Comparison of ENCODE assay signal across 25 cellular contexts in genomic region chr3:27679691-27680090, GRCh38. TPM values are rescaled to one million over a fixed set of nuclear protein-coding genes. Genes with fewer than 3 reads are reported as not detected.
DNase-seq lines count a peak whose midpoint lies in the region; ATAC-seq and TF ChIP-seq lines count a peak whose summit lies in the region.
"Had no signal": no experiment of that assay in that cellular context is flagged by ENCODE, and none has a peak within 500 bp of the region (broad histone marks: within the 10 kb centered on the region; RNA-seq: fewer than 3 reads in every experiment).

No MANE protein-coding gene starts in this region.

- DNase-seq in GM23248 (peak; percentile 50), fibroblast of the aortic adventitia (ENCODE audit: low read depth) (peak; percentile 49), T-helper 9 cell (no peak), cerebellar cortex (ENCODE audit: low spot score) (no peak)
- no peak for DNase-seq in activated T-helper 2 cell treated with anti-CD3 and anti-CD28 coated beads, Interferon-gamma antibody, Interleukin-2, Interleukin-4, amounts not matched to agents 10 μg/mL and 5 μg/mL and 100 μg/mL, durations not matched to agents 14 hours and 24 hours and 36 hours (ENCODE audit: low spot score)
- DNase-seq: activated CD4-positive, alpha-beta T cell treated with anti-CD3 and anti-CD28 coated beads for 48 hours; activated naive CD8-positive, alpha-beta T cell treated with anti-CD3 and anti-CD28 coated beads, Interleukin-2, amount 50 U/mL, for 24 hours; activated T-cell treated with anti-CD3 and anti-CD28 coated beads, Interleukin-2, amount 50 U/mL, for 24 hours; Calu3; cerebellar nuclear complex; DND-41; left colon; mesendoderm; NCI-H446; stimulated activated CD4-positive, alpha-beta T cell treated with anti-CD3 and anti-CD28 coated beads, Interleukin-15, amount 100 ng/mL, for 24 hours; stimulated activated naive CD8-positive, alpha-beta T cell treated with anti-CD3 and anti-CD28 coated beads, Interleukin-15, Interleukin-2, amounts not matched to agents 100 U/mL and 50 U/mL, for 24 hours; thyroid gland had no signal

- H3K27ac ChIP-seq in GM23248, result peak overlapping the region; percentile 10; the same call in 1 of the 2 replicates
- H3K27ac ChIP-seq: HL-60, neural progenitor cell, SK-N-MC had no signal

- no peak overlapping the region for H3K4me2 ChIP-seq in GM23248 (ENCODE audit: unreplicated experiment)
- H3K4me2 ChIP-seq: neural progenitor cell had no signal

- peak overlapping the region; percentile 89 for H3K27ac Mint-ChIP-seq in activated T-helper 17 cell treated with anti-CD3 and anti-CD28 coated beads, Interleukin-2, amount 50 U/mL, for 72 hours
- H3K27ac Mint-ChIP-seq in stimulated activated memory B cell treated with anti-CD40 and anti-IgM and Interleukin-4, amounts not matched to agents 10 μg/mL and 1 μg/mL and 100 μg/mL, for 72 hours, result peak overlapping the region; percentile 67
- H3K27ac Mint-ChIP-seq in activated T-helper 2 cell treated with anti-CD3 and anti-CD28 coated beads, Interferon-gamma antibody, Interleukin-2, Interleukin-4, amounts not matched to agents 10 μg/mL and 5 μg/mL and 100 μg/mL, durations not matched to agents 14 hours and 24 hours and 36 hours, result no peak overlapping the region
- H3K27ac Mint-ChIP-seq: activated naive CD8-positive, alpha-beta T cell treated with anti-CD3 and anti-CD28 coated beads, Interleukin-2, amount 50 U/mL, for 24 hours; activated T-cell treated with anti-CD3 and anti-CD28 coated beads, Interleukin-2, amount 50 U/mL, for 24 hours; neural progenitor cell had no signal

- no peak for ATAC-seq in activated T-helper 17 cell treated with anti-CD3 and anti-CD28 coated beads, Interleukin-2, amount 50 U/mL, for 72 hours (replicated peaks)
- no peak for ATAC-seq in stimulated activated memory B cell treated with anti-CD40 and anti-IgM and Interleukin-4, amounts not matched to agents 10 μg/mL and 1 μg/mL and 100 μg/mL, for 72 hours
- ATAC-seq: activated naive CD8-positive, alpha-beta T cell treated with anti-CD3 and anti-CD28 coated beads, Interleukin-2, amount 50 U/mL, for 24 hours; left colon; stimulated activated naive CD8-positive, alpha-beta T cell treated with anti-CD3 and anti-CD28 coated beads, Interleukin-15, Interleukin-2, amounts not matched to agents 100 U/mL and 50 U/mL, for 24 hours had no signal

- H3F3A ChIP-seq in GM23248 (ENCODE audit: insufficient read depth), result peaks cover 40% of the 10 kb centered on the region

- WGBS in GM23248 (ENCODE audit: low coverage in 1 of 2, low lambda C conversion rate in 2 of 2, missing lambda C conversion rate in 2 of 2), 2 experiments, result 17 to 39% methylated on average over 1 of the region's 1 CpG

- H3K9me3 Mint-ChIP-seq in activated T-helper 17 cell treated with anti-CD3 and anti-CD28 coated beads, Interleukin-2, amount 50 U/mL, for 72 hours, result no peaks in the 10 kb centered on the region
- no peaks in the 10 kb centered on the region for H3K9me3 Mint-ChIP-seq in stimulated activated memory B cell treated with anti-CD40 and anti-IgM and Interleukin-4, amounts not matched to agents 10 μg/mL and 1 μg/mL and 100 μg/mL, for 72 hours
- no peaks in the 10 kb centered on the region for H3K9me3 Mint-ChIP-seq in activated T-helper 2 cell treated with anti-CD3 and anti-CD28 coated beads, Interferon-gamma antibody, Interleukin-2, Interleukin-4, amounts not matched to agents 10 μg/mL and 5 μg/mL and 100 μg/mL, durations not matched to agents 14 hours and 24 hours and 36 hours
- H3K9me3 Mint-ChIP-seq: activated naive CD8-positive, alpha-beta T cell treated with anti-CD3 and anti-CD28 coated beads, Interleukin-2, amount 50 U/mL, for 24 hours; activated T-cell treated with anti-CD3 and anti-CD28 coated beads, Interleukin-2, amount 50 U/mL, for 24 hours; neural progenitor cell had no signal

- peaks cover 52% of the 10 kb centered on the region for H3K4me1 ChIP-seq in GM23248 (ENCODE audit: insufficient read depth)
- H3K4me1 ChIP-seq: neural progenitor cell, prostate gland had no signal

- no peaks in the 10 kb centered on the region for H3K27me3 ChIP-seq in GM23248 (replicated peaks; ENCODE audit: insufficient read depth)
- H3K27me3 ChIP-seq: BLaER1 treated with 17β-estradiol and CSF1 and Interleukin-3, amounts not matched to agents 10 nM and 100 nM; thyroid gland had no signal

- peak overlapping the region; percentile 28; the same call in 1 of the 2 replicates for H2AFZ ChIP-seq in GM23248
- H2AFZ ChIP-seq: neural progenitor cell had no signal

- H4K20me1 ChIP-seq in GM23248 (ENCODE audit: insufficient read depth), result no peaks in the 10 kb centered on the region
- H4K20me1 ChIP-seq: BLaER1 treated with 17β-estradiol and CSF1 and Interleukin-3, amounts not matched to agents 10 nM and 100 nM had no signal

- H3K36me3 Mint-ChIP-seq in activated T-helper 17 cell treated with anti-CD3 and anti-CD28 coated beads, Interleukin-2, amount 50 U/mL, for 72 hours (ENCODE audit: low read depth), result no peaks in the 10 kb centered on the region
- no peaks in the 10 kb centered on the region for H3K36me3 Mint-ChIP-seq in stimulated activated memory B cell treated with anti-CD40 and anti-IgM and Interleukin-4, amounts not matched to agents 10 μg/mL and 1 μg/mL and 100 μg/mL, for 72 hours
- no peaks in the 10 kb centered on the region for H3K36me3 Mint-ChIP-seq in activated T-helper 2 cell treated with anti-CD3 and anti-CD28 coated beads, Interferon-gamma antibody, Interleukin-2, Interleukin-4, amounts not matched to agents 10 μg/mL and 5 μg/mL and 100 μg/mL, durations not matched to agents 14 hours and 24 hours and 36 hours (ENCODE audit: low read depth)
- H3K36me3 Mint-ChIP-seq: neural progenitor cell had no signal

- no peak for TF ChIP-seq CTCF in fibroblast of the aortic adventitia (IDR thresholded peaks at IDR 0.05; ENCODE audit: insufficient read depth, low read length)

- no peaks in the 10 kb centered on the region for H3K9me2 ChIP-seq in GM23248 (ENCODE audit: insufficient read depth)

- in situ Hi-C loops in GM23248 (cut with MboI), result loop anchor here (25.0 kb wide), 2 partner anchors 367 to 542 kb away; no protein-coding TSS in a partner anchor

- H3K27me3 Mint-ChIP-seq in activated T-helper 17 cell treated with anti-CD3 and anti-CD28 coated beads, Interleukin-2, amount 50 U/mL, for 72 hours, result no peaks in the 10 kb centered on the region
- H3K27me3 Mint-ChIP-seq in stimulated activated memory B cell treated with anti-CD40 and anti-IgM and Interleukin-4, amounts not matched to agents 10 μg/mL and 1 μg/mL and 100 μg/mL, for 72 hours, result no peaks in the 10 kb centered on the region
- H3K27me3 Mint-ChIP-seq in activated T-helper 2 cell treated with anti-CD3 and anti-CD28 coated beads, Interferon-gamma antibody, Interleukin-2, Interleukin-4, amounts not matched to agents 10 μg/mL and 5 μg/mL and 100 μg/mL, durations not matched to agents 14 hours and 24 hours and 36 hours (ENCODE audit: low read depth), result peaks cover under 1% of the 10 kb centered on the region
- H3K27me3 Mint-ChIP-seq: activated naive CD8-positive, alpha-beta T cell treated with anti-CD3 and anti-CD28 coated beads, Interleukin-2, amount 50 U/mL, for 24 hours; activated T-cell treated with anti-CD3 and anti-CD28 coated beads, Interleukin-2, amount 50 U/mL, for 24 hours had no signal

- peaks cover 11% of the 10 kb centered on the region for H3K4me1 Mint-ChIP-seq in activated T-helper 17 cell treated with anti-CD3 and anti-CD28 coated beads, Interleukin-2, amount 50 U/mL, for 72 hours
- peaks cover 18% of the 10 kb centered on the region for H3K4me1 Mint-ChIP-seq in stimulated activated memory B cell treated with anti-CD40 and anti-IgM and Interleukin-4, amounts not matched to agents 10 μg/mL and 1 μg/mL and 100 μg/mL, for 72 hours
- peaks cover 8% of the 10 kb centered on the region for H3K4me1 Mint-ChIP-seq in activated T-helper 2 cell treated with anti-CD3 and anti-CD28 coated beads, Interferon-gamma antibody, Interleukin-2, Interleukin-4, amounts not matched to agents 10 μg/mL and 5 μg/mL and 100 μg/mL, durations not matched to agents 14 hours and 24 hours and 36 hours (ENCODE audit: low read depth)

- H3K4me3 ChIP-seq in GM23248, result no peak overlapping the region
- H3K4me3 ChIP-seq in fibroblast of the aortic adventitia (ENCODE audit: low read depth, low read length), result no peak overlapping the region
- H3K4me3 ChIP-seq: BLaER1 treated with 17β-estradiol and CSF1 and Interleukin-3, amounts not matched to agents 10 nM and 100 nM; neural progenitor cell; prostate gland; SK-N-MC; thyroid gland had no signal

- intact Hi-C loops in activated T-helper 2 cell treated with anti-CD3 and anti-CD28 coated beads, Interferon-gamma antibody, Interleukin-2, Interleukin-4, amounts not matched to agents 10 μg/mL and 5 μg/mL and 100 μg/mL, durations not matched to agents 14 hours and 24 hours and 36 hours (cut with micrococcal nuclease), result loop anchor here (5.0 kb wide), 2 partner anchors 47 to 197 kb away; partner anchors contain the start of gene SLC4A7

- no peaks in the 10 kb centered on the region for H3K9me3 ChIP-seq in GM23248 (ENCODE audit: low read depth)
- H3K9me3 ChIP-seq: prostate gland, thyroid gland had no signal

- H3K79me2 ChIP-seq in GM23248 (ENCODE audit: insufficient read depth), result no peaks in the 10 kb centered on the region

- H3K9ac ChIP-seq in GM23248, result 0 out of 2 replicates have a peak overlapping the region, but pooled peaks have one; percentile 6
- H3K9ac ChIP-seq: BLaER1 treated with 17β-estradiol and CSF1 and Interleukin-3, amounts not matched to agents 10 nM and 100 nM; neural progenitor cell had no signal

- H3K4me3 Mint-ChIP-seq in activated T-helper 17 cell treated with anti-CD3 and anti-CD28 coated beads, Interleukin-2, amount 50 U/mL, for 72 hours, result no peak overlapping the region
- no peak overlapping the region for H3K4me3 Mint-ChIP-seq in stimulated activated memory B cell treated with anti-CD40 and anti-IgM and Interleukin-4, amounts not matched to agents 10 μg/mL and 1 μg/mL and 100 μg/mL, for 72 hours
- H3K4me3 Mint-ChIP-seq in activated T-helper 2 cell treated with anti-CD3 and anti-CD28 coated beads, Interferon-gamma antibody, Interleukin-2, Interleukin-4, amounts not matched to agents 10 μg/mL and 5 μg/mL and 100 μg/mL, durations not matched to agents 14 hours and 24 hours and 36 hours (ENCODE audit: low read depth), result no peak overlapping the region
- H3K4me3 Mint-ChIP-seq: activated naive CD8-positive, alpha-beta T cell treated with anti-CD3 and anti-CD28 coated beads, Interleukin-2, amount 50 U/mL, for 24 hours; activated T-cell treated with anti-CD3 and anti-CD28 coated beads, Interleukin-2, amount 50 U/mL, for 24 hours; neural progenitor cell had no signal

- no peaks in the 10 kb centered on the region for H3K36me3 ChIP-seq in GM23248 (ENCODE audit: low read depth)
- H3K36me3 ChIP-seq: BLaER1 treated with 17β-estradiol and CSF1 and Interleukin-3, amounts not matched to agents 10 nM and 100 nM; neural progenitor cell; prostate gland; thyroid gland had no signal

RNA-seq across cellular contexts. Expression of gene EOMES, which starts 42.4 kb away (rescaled TPM):
- 0.11 TPM in 1 of 2 replicates, not detected in the other for total RNA-seq in GM23248 (2014; rRNA removed; shearing (Covaris generic))
- polyA plus RNA-seq in GM23248 (2016; fragmentation: Nextera tagmentation; extraction: Ambion mirVana), result not detected in 2 replicates
- total RNA-seq in activated T-helper 17 cell treated with anti-CD3 and anti-CD28 coated beads, Interleukin-2, amount 50 U/mL, for 72 hours, result under 1 TPM; 0.11 to 0.32 TPM
- total RNA-seq in fibroblast of the aortic adventitia (ENCODE audit: low replicate concordance), result 0.18 TPM in 1 of 2 replicates, not detected in the other
- total RNA-seq in activated T-helper 2 cell treated with anti-CD3 and anti-CD28 coated beads, Interferon-gamma antibody, Interleukin-2, Interleukin-4, amounts not matched to agents 10 μg/mL and 5 μg/mL and 100 μg/mL, durations not matched to agents 14 hours and 24 hours and 36 hours, result 5.2 and 5.6 TPM in 2 replicates
- total RNA-seq: LHCN-M2 had no signal

Comparison
In these comparisons a context has a peak if more than half of its experiments do, and no peak if none do; other contexts are left out.
1. DNase-seq: peak in GM23248 (single experiment) and fibroblast of the aortic adventitia (single experiment); none in T-helper 9 cell (single experiment), activated T-helper 2 cell treated with anti-CD3 and anti-CD28 coated beads, Interferon-gamma antibody, Interleukin-2, Interleukin-4, amounts not matched to agents 10 μg/mL and 5 μg/mL and 100 μg/mL, durations not matched to agents 14 hours and 24 hours and 36 hours (single experiment) and cerebellar cortex (single experiment).